12 cellular contexts compared by ENCODE assay signal in genomic region chr12:124147579-124147978, GRCh38.
DNase-seq lines count a peak whose midpoint lies in the region; ATAC-seq and TF ChIP-seq lines count a peak whose summit lies in the region.
"Had no signal": no experiment of that assay in that cellular context is flagged by ENCODE, and none has a peak within 500 bp of the region (broad histone marks: within the 10 kb centered on the region; RNA-seq: fewer than 3 reads in every experiment).

No MANE protein-coding gene starts in this region.

- no peak for TF ChIP-seq CTCF in neural crest cell (conservative IDR thresholded peaks at IDR 0.05)

- H3K9me3 Mint-ChIP-seq in neural crest cell, result peaks cover 14% of the 10 kb centered on the region

- no peaks in the 10 kb centered on the region for H3K27me3 Mint-ChIP-seq in neural crest cell (ENCODE audit: low read depth)

- no peak for DNase-seq in neural crest cell (ENCODE audit: low read depth, low spot score)
- no peak for DNase-seq in amygdala (lab: John Stamatoyannopoulos, UW)
- no peak for DNase-seq in activated CD4-positive, alpha-beta T cell treated with anti-CD3 and anti-CD28 coated beads for 48 hours
- DNase-seq in AG08395 (ENCODE audit: low spot score), result no peak
- DNase-seq: activated naive CD8-positive, alpha-beta T cell treated with anti-CD3 and anti-CD28 coated beads, Interleukin-2, amount 10 ng/mL, durations not matched to agents 7 days and 5 days; NCI-H2081 treated with DMSO at 0.1 percent for 48 hours; stimulated activated CD4-positive, alpha-beta T cell treated with anti-CD3 and anti-CD28 coated beads, Interleukin-4, amount 100 ng/mL, for 4 hours had no signal

- ATAC-seq in GM18519 (IDR thresholded peaks at IDR 0.05; ENCODE audit: low FRiP score, unreplicated experiment) (peak; percentile 69), GM21576 (IDR thresholded peaks at IDR 0.05; ENCODE audit: unreplicated experiment) (peak; percentile 53), HG03520 (IDR thresholded peaks at IDR 0.05; ENCODE audit: unreplicated experiment) (peak; percentile 63)
- ATAC-seq in activated CD4-positive, CD25-positive, alpha-beta regulatory T cell treated with anti-CD3 and anti-CD28 coated beads, Interleukin-2, amount 50 U/mL, for 24 hours, result no peak
- ATAC-seq: Panc1 had no signal

- peaks cover 39% of the 10 kb centered on the region for H3K4me1 Mint-ChIP-seq in neural crest cell

- H3K36me3 Mint-ChIP-seq in neural crest cell (ENCODE audit: low read depth), result peaks cover 4% of the 10 kb centered on the region
- H3K36me3 Mint-ChIP-seq: activated naive CD8-positive, alpha-beta T cell treated with anti-CD3 and anti-CD28 coated beads, Interleukin-2, amount 10 ng/mL, durations not matched to agents 7 days and 5 days had no signal

- peak overlapping the region; percentile 28 for H3K27ac Mint-ChIP-seq in neural crest cell (ENCODE audit: unreplicated experiment)
- H3K27ac Mint-ChIP-seq: activated naive CD8-positive, alpha-beta T cell treated with anti-CD3 and anti-CD28 coated beads, Interleukin-2, amount 10 ng/mL, durations not matched to agents 7 days and 5 days had no signal

- no peak overlapping the region for H3K4me3 Mint-ChIP-seq in neural crest cell
- H3K4me3 Mint-ChIP-seq: activated naive CD8-positive, alpha-beta T cell treated with anti-CD3 and anti-CD28 coated beads, Interleukin-2, amount 10 ng/mL, durations not matched to agents 7 days and 5 days had no signal

Comparison
In these comparisons a context has a peak if more than half of its experiments do, and no peak if none do; other contexts are left out.
1. ATAC-seq: peak in GM18519 (single experiment), GM21576 (single experiment) and HG03520 (single experiment); none in activated CD4-positive, CD25-positive, alpha-beta regulatory T cell treated with anti-CD3 and anti-CD28 coated beads, Interleukin-2, amount 50 U/mL, for 24 hours (0 of 2).